In the genomic region with DNA sequence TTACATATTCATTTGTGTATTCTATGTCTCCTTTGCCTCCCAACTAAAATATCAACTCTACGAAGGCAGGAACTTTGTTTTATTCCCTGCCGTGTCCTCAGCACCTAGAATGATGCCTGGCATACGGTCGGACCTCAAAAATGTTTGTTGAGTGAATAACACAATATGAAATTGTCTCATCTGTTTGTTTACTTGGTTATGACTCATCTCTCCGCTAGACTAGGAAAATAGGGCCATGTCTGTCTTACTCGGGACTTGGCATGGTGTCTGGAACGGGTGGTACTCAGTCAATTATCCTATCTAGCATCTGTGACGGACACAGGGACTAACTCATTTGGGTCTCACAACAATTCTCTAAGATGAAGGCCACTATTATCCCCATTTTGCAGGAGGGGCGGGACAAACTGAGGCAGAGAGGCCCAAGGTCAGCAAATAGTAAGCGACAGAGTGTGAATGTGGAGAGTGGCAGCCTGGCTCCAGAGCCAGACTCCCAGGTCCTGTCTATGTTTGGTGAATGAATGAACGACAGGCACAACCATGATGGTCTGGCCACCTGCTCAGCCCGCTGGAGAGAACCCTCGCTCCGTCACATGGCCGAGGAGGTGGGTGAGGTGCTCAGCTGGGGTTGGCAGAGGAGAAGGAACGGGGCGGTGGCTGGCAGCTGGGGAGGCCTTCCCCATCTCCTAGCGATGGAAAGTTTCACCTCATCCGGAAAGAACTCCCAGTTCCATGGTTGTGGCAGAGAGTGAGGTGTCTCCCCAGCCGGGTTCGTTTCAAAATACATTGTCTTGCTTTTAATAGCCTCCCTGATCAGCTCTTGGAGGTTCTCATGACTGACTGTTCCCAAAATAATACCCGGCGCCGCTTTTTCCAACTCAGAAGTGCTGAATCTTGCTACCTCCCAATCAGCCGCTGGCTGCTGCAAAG, we compare ENCODE assay signal across 1 cellular context.
TF ChIP-seq lines count a peak whose summit lies in the region.

No MANE protein-coding gene starts in this region.

TF ChIP-seq in endothelial cell of umbilical vein, 7 proteins besides CTCF, POLR2A, EP300 and RAD21 (continued from another document):
- TF ChIP-seq POLR2AphosphoS5 (IDR thresholded peaks at IDR 0.05; ENCODE audit: insufficient read depth, low read depth, low read length) (no peak), GATA2 (IDR thresholded peaks at IDR 0.05; ENCODE audit: insufficient read depth, insufficient read length, low read depth, low read length) (no peak)
- TF ChIP-seq, protein P1, sequence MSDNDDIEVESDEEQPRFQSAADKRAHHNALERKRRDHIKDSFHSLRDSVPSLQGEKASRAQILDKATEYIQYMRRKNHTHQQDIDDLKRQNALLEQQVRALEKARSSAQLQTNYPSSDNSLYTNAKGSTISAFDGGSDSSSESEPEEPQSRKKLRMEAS (IDR thresholded peaks at IDR 0.05; ENCODE audit: insufficient read depth, insufficient read length), result no peak
